ENCODE assay signal across 8 cellular contexts in the genomic region with DNA sequence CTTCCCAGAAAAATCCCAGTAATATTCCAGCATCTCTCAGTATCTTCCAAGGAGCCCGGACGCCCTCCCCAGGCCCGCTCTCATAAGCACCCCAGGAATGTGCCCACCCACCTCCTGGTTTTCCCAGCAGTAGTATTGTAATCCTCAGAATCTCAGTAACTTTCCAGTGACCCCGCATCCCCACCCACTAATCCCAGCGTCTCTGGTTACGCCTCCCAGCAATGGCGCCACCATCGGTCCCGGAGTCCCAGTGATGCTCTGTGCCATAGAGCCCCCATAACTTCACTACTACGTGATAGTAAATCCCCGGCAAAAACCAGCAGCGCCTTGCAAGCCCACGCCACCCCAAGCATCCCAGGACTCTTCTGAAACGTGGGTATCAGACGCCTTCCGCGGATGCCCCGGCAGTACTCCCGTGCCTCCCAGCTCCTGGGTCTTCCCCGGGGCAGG. TPM values are rescaled to one million over a fixed set of nuclear protein-coding genes. Genes with fewer than 3 reads are reported as not detected.
DNase-seq lines count a peak whose midpoint lies in the region; ATAC-seq and TF ChIP-seq lines count a peak whose summit lies in the region.

No MANE protein-coding gene starts in this region.

- TF ChIP-seq POLR2A in tibial nerve (IDR thresholded peaks at IDR 0.05) = no peak

- H3K9me3 Mint-ChIP-seq in activated T-helper 2 cell treated with anti-CD3 and anti-CD28 coated beads, Interferon-gamma antibody, Interleukin-2, Interleukin-4, amounts not matched to agents 10 μg/mL and 5 μg/mL and 100 μg/mL, durations not matched to agents 14 hours and 24 hours and 36 hours = no peaks in the 10 kb centered on the region
- no peaks in the 10 kb centered on the region for H3K9me3 Mint-ChIP-seq in natural killer cell

- H3K27ac Mint-ChIP-seq in activated T-helper 2 cell treated with anti-CD3 and anti-CD28 coated beads, Interferon-gamma antibody, Interleukin-2, Interleukin-4, amounts not matched to agents 10 μg/mL and 5 μg/mL and 100 μg/mL, durations not matched to agents 14 hours and 24 hours and 36 hours = peak overlapping the region; percentile 72
- peak overlapping the region; percentile 87 to 93 for H3K27ac Mint-ChIP-seq in natural killer cell

- H3K9me3 ChIP-seq in tibial nerve = no peaks in the 10 kb centered on the region

- H3K4me1 Mint-ChIP-seq in activated T-helper 2 cell treated with anti-CD3 and anti-CD28 coated beads, Interferon-gamma antibody, Interleukin-2, Interleukin-4, amounts not matched to agents 10 μg/mL and 5 μg/mL and 100 μg/mL, durations not matched to agents 14 hours and 24 hours and 36 hours (ENCODE audit: low read depth) = peaks cover 18% of the 10 kb centered on the region
- H3K4me1 Mint-ChIP-seq in natural killer cell = peaks cover 17 to 23% of the 10 kb centered on the region in 2 donors

- WGBS in tibial nerve, 2 donors = 0% methylated on average over 20 of the region's 20 CpGs

- TF ChIP-seq EP300 in tibial nerve (IDR thresholded peaks at IDR 0.05) = no peak

- peaks cover 0 to 59% (median 7%) of the 10 kb centered on the region in 3 donors for H3K36me3 ChIP-seq in tibial nerve

- peaks cover 19% of the 10 kb centered on the region for H3K36me3 Mint-ChIP-seq in activated T-helper 2 cell treated with anti-CD3 and anti-CD28 coated beads, Interferon-gamma antibody, Interleukin-2, Interleukin-4, amounts not matched to agents 10 μg/mL and 5 μg/mL and 100 μg/mL, durations not matched to agents 14 hours and 24 hours and 36 hours (ENCODE audit: low read depth)
- H3K36me3 Mint-ChIP-seq in natural killer cell = no peaks in the 10 kb centered on the region

- H3K4me3 ChIP-seq in fibroblast of villous mesenchyme (ENCODE audit: low read depth, low read length) (peak overlapping the region; percentile 97), tibial nerve (peak overlapping the region; percentile 64 to 92 (median 82))

- H3K4me1 ChIP-seq in tibial nerve = peaks cover 0 to 18% (median 7%) of the 10 kb centered on the region in 4 donors

- no peaks in the 10 kb centered on the region for H3K27me3 ChIP-seq in tibial nerve

- DNase-seq in Ammon's horn (ENCODE audit: low spot score) (peak; percentile 91), NCI-H2227 treated with DMSO at 0.1 percent for 48 hours (lab: John Stamatoyannopoulos, UW) (peak; percentile 23), fibroblast of villous mesenchyme (ENCODE audit: low read depth) (peak; percentile 97), natural killer cell (no peak), tibial nerve (ENCODE audit: low spot score in 2 of 2) (peak in 1 of 2 donors; percentile 69)
- DNase-seq in activated T-helper 2 cell treated with anti-CD3 and anti-CD28 coated beads, Interferon-gamma antibody, Interleukin-2, Interleukin-4, amounts not matched to agents 10 μg/mL and 5 μg/mL and 100 μg/mL, durations not matched to agents 14 hours and 24 hours and 36 hours (ENCODE audit: low spot score) = peak; percentile 23

- intact Hi-C loops in activated T-helper 2 cell treated with anti-CD3 and anti-CD28 coated beads, Interferon-gamma antibody, Interleukin-2, Interleukin-4, amounts not matched to agents 10 μg/mL and 5 μg/mL and 100 μg/mL, durations not matched to agents 14 hours and 24 hours and 36 hours (cut with micrococcal nuclease) = loop anchor here (1.0 to 2.0 kb wide), 3 partner anchors 12 to 95 kb away; partner anchors contain the start of genes MCOLN1, PET100 and XAB2
- intact Hi-C loops in natural killer cell (cut with micrococcal nuclease) = loop anchor here (1.0 kb wide), 1 partner anchor 12 kb away; the partner anchor contains the start of gene MCOLN1

- no peaks in the 10 kb centered on the region for H3K27me3 Mint-ChIP-seq in activated T-helper 2 cell treated with anti-CD3 and anti-CD28 coated beads, Interferon-gamma antibody, Interleukin-2, Interleukin-4, amounts not matched to agents 10 μg/mL and 5 μg/mL and 100 μg/mL, durations not matched to agents 14 hours and 24 hours and 36 hours (ENCODE audit: low read depth)
- no peaks in the 10 kb centered on the region for H3K27me3 Mint-ChIP-seq in natural killer cell (ENCODE audit: low read depth in 2 of 2)

- peak overlapping the region; percentile 80 to 98 (median 92) for H3K27ac ChIP-seq in tibial nerve

- H3K4me3 Mint-ChIP-seq in activated T-helper 2 cell treated with anti-CD3 and anti-CD28 coated beads, Interferon-gamma antibody, Interleukin-2, Interleukin-4, amounts not matched to agents 10 μg/mL and 5 μg/mL and 100 μg/mL, durations not matched to agents 14 hours and 24 hours and 36 hours (ENCODE audit: low read depth) = peak overlapping the region; percentile 94
- peak overlapping the region; percentile 96 for H3K4me3 Mint-ChIP-seq in natural killer cell

- ATAC-seq in GM19395 (IDR thresholded peaks at IDR 0.05; ENCODE audit: unreplicated experiment) (peak; percentile 13), natural killer cell (no peak), HG03469 (IDR thresholded peaks at IDR 0.05; ENCODE audit: unreplicated experiment) (no peak)

- TF ChIP-seq CTCF in fibroblast of villous mesenchyme (IDR thresholded peaks at IDR 0.05; ENCODE audit: insufficient read depth, low read depth, low read length) (peak; percentile 40), natural killer cell (IDR thresholded peaks at IDR 0.05) (no peak), tibial nerve (IDR thresholded peaks at IDR 0.05) (peak in 2 of 5 experiments; percentile 5 to 16)

RNA-seq across cellular contexts. Expression of gene PNPLA6, which starts 1.0 kb away (rescaled TPM):
- total RNA-seq in activated T-helper 2 cell treated with anti-CD3 and anti-CD28 coated beads, Interferon-gamma antibody, Interleukin-2, Interleukin-4, amounts not matched to agents 10 μg/mL and 5 μg/mL and 100 μg/mL, durations not matched to agents 14 hours and 24 hours and 36 hours = 145 and 147 TPM in 2 replicates
- total RNA-seq in fibroblast of villous mesenchyme = 101 and 106 TPM in 2 replicates
- 100 to 1,000 TPM; 118 to 190 (median 125) TPM for total RNA-seq in natural killer cell
- total RNA-seq in tibial nerve = 100 to 1,000 TPM in 1 of 4 donors, 10 to 100 TPM in 3; 66.3 to 138 (median 68.3) TPM

RNA-seq across cellular contexts. Expression of gene MCOLN1, which starts 12.1 kb away (rescaled TPM):
- total RNA-seq in activated T-helper 2 cell treated with anti-CD3 and anti-CD28 coated beads, Interferon-gamma antibody, Interleukin-2, Interleukin-4, amounts not matched to agents 10 μg/mL and 5 μg/mL and 100 μg/mL, durations not matched to agents 14 hours and 24 hours and 36 hours = 10.3 and 11.2 TPM in 2 replicates
- 5.5 and 8.6 TPM in 2 replicates for total RNA-seq in fibroblast of villous mesenchyme
- total RNA-seq in natural killer cell = 10 to 100 TPM; 22.9 to 37.6 (median 27.8) TPM
- total RNA-seq in tibial nerve = 10 to 100 TPM; 21.3 to 52.2 (median 31.3) TPM

RNA-seq across cellular contexts. Expression of gene ZNF358, which starts 18.7 kb away (rescaled TPM):
- 5.3 and 7.9 TPM in 2 replicates for total RNA-seq in activated T-helper 2 cell treated with anti-CD3 and anti-CD28 coated beads, Interferon-gamma antibody, Interleukin-2, Interleukin-4, amounts not matched to agents 10 μg/mL and 5 μg/mL and 100 μg/mL, durations not matched to agents 14 hours and 24 hours and 36 hours
- 13.8 and 20.9 TPM in 2 replicates for total RNA-seq in fibroblast of villous mesenchyme
- total RNA-seq in natural killer cell = 10 to 100 TPM in 2 of 3 donors, 1 to 10 TPM in 1; 9.8 to 11.6 (median 10.9) TPM
- total RNA-seq in tibial nerve = 10 to 100 TPM; 40.0 to 84.0 (median 69.2) TPM

RNA-seq across cellular contexts. Expression of gene PEX11G, which starts 45.7 kb away (rescaled TPM):
- 1.3 and 2.5 TPM in 2 replicates for total RNA-seq in activated T-helper 2 cell treated with anti-CD3 and anti-CD28 coated beads, Interferon-gamma antibody, Interleukin-2, Interleukin-4, amounts not matched to agents 10 μg/mL and 5 μg/mL and 100 μg/mL, durations not matched to agents 14 hours and 24 hours and 36 hours
- 2.3 and 2.6 TPM in 2 replicates for total RNA-seq in fibroblast of villous mesenchyme
- total RNA-seq in natural killer cell = 1 to 10 TPM in 1 of 3 donors, under 1 TPM in 1, not detected in 1; 0.33 to 1.5 TPM
- total RNA-seq in tibial nerve = 1 to 10 TPM; 4.4 to 9.2 (median 7.8) TPM
